8 cellular contexts compared by ENCODE assay signal in genomic region chr1:26768755-26769154, GRCh38. TPM values are rescaled to one million over a fixed set of nuclear protein-coding genes. Genes with fewer than 3 reads are reported as not detected.
DNase-seq lines count a peak whose midpoint lies in the region; ATAC-seq and TF ChIP-seq lines count a peak whose summit lies in the region.

No MANE protein-coding gene starts in this region.

- H3K9me3 Mint-ChIP-seq in memory B cell: no peaks in the 10 kb centered on the region

- BruUV-seq in A673 (replicated peaks; lab: Mats Ljungman, UMichigan): no TSS peak

- intact Hi-C loops in A673 (cut with micrococcal nuclease; ENCODE audit: unreplicated experiment): no loop called here
- intact Hi-C loops in body of pancreas (cut with DNase I): loop anchor here (5.0 kb wide), 1 partner anchor 41 kb away; no protein-coding TSS in a partner anchor
- intact Hi-C loops in posterior vena cava (cut with DNase I): no loop called here

- H3K36me3 Mint-ChIP-seq in memory B cell: peaks cover 38% of the 10 kb centered on the region

- H3K4me3 ChIP-seq in A673 (ENCODE audit: low read depth, low read length, poor library complexity, severe bottlenecking) (no peak overlapping the region), HEK293 (ENCODE audit: low read depth, low read length) (no peak overlapping the region), body of pancreas (no peak overlapping the region)

- WGBS in body of pancreas, 2 donors: 6 to 11% methylated on average over 2 to 3 of the region's 3 CpGs

- H3K36me3 ChIP-seq in A673 (ENCODE audit: insufficient read depth, low read length, poor library complexity, severe bottlenecking): peaks cover 98% of the 10 kb centered on the region
- H3K36me3 ChIP-seq in HEK293 (ENCODE audit: control insufficient read depth in 2 of 2, insufficient read depth in 1 of 2, low read length in 2 of 2): peaks cover 26 to 99% of the 10 kb centered on the region in 2 experiments
- peaks cover 8 to 46% of the 10 kb centered on the region in 2 donors for H3K36me3 ChIP-seq in body of pancreas (replicated peaks in 1 of 2; ENCODE audit: insufficient read depth in 1 of 2, low read depth in 2 of 2)

- H3K4me1 ChIP-seq in A673 (ENCODE audit: insufficient read depth, low read length, poor library complexity, severe bottlenecking) (peaks cover 22% of the 10 kb centered on the region), HEK293 (ENCODE audit: control insufficient read depth, insufficient read depth, low read length) (no peaks in the 10 kb centered on the region), body of pancreas (peaks cover 21% of the 10 kb centered on the region)

- no peak for TF ChIP-seq POLR2A in body of pancreas (IDR thresholded peaks at IDR 0.05)

- H3K27me3 ChIP-seq in A673 (replicated peaks; ENCODE audit: insufficient read depth, low read depth, low read length, poor library complexity) (no peaks in the 10 kb centered on the region), body of pancreas (no peaks in the 10 kb centered on the region)

- H3K4me1 Mint-ChIP-seq in memory B cell: no peaks in the 10 kb centered on the region

- ATAC-seq in body of pancreas: no peak
- no peak for ATAC-seq in memory B cell (ENCODE audit: low read depth)
- ATAC-seq in HG03095 (IDR thresholded peaks at IDR 0.05; ENCODE audit: unreplicated experiment): no peak

- H3K4me3 Mint-ChIP-seq in memory B cell: no peak overlapping the region

- POLR2A ChIA-PET in A673 (lab: Charles Lee; ENCODE audit: low non-redundant PET) (no interaction called here), HEK293 (lab: Yijun Ruan, JAX) (interaction anchor here (1.1 kb wide), 1 partner anchor 70 kb away, joined by 3 read pairs; no protein-coding TSS in a partner anchor)

- no peaks in the 10 kb centered on the region for H3K9me3 ChIP-seq in A673 (ENCODE audit: low read depth, low read length, poor library complexity, severe bottlenecking)
- no peaks in the 10 kb centered on the region for H3K9me3 ChIP-seq in HEK293 (ENCODE audit: control insufficient read depth, insufficient read depth, low read depth, low read length)
- H3K9me3 ChIP-seq in body of pancreas: no peaks in the 10 kb centered on the region

- TF ChIP-seq CTCF in A673 (conservative IDR thresholded peaks at IDR 0.05; ENCODE audit: low read depth, low read length) (no peak), HEK293 (tag by site-specific recombination; IDR thresholded peaks at IDR 0.05) (no peak), body of pancreas (IDR thresholded peaks at IDR 0.05) (no peak)

- H3K27ac ChIP-seq in A673 (ENCODE audit: low read depth, low read length, poor library complexity, severe bottlenecking) (peak overlapping the region; percentile 41), HEK293 (ENCODE audit: extremely low read depth, low read depth, low read length) (no peak overlapping the region), body of pancreas (peak overlapping the region in 1 of 4 donors; percentile 15)

- no peaks in the 10 kb centered on the region for H3K27me3 Mint-ChIP-seq in memory B cell

- H3K27ac Mint-ChIP-seq in memory B cell: peak overlapping the region; percentile 29

- peak; percentile 58 for DNase-seq in A673 (ENCODE audit: low spot score)
- peak in 3 of 4 donors; percentile 32 to 49 (median 47) for DNase-seq in body of pancreas
- DNase-seq in memory B cell (ENCODE audit: low spot score in 2 of 2): no peak
- no peak for DNase-seq in NCI-H1417 treated with DMSO at 0.1 percent for 48 hours (lab: John Stamatoyannopoulos, UW)
- DNase-seq in posterior vena cava (ENCODE audit: low spot score): no peak
- no peak for DNase-seq in activated naive CD4-positive, alpha-beta T cell (lab: John Stamatoyannopoulos, UW)

- CTCF ChIA-PET in A673 (lab: Charles Lee): interaction anchor here (0.5 kb wide), 1 partner anchor 533 kb away, joined by 11 read pairs; no protein-coding TSS in a partner anchor
- CTCF ChIA-PET in HEK293 (lab: Yijun Ruan, JAX): interaction anchor here (0.8 to 1.0 kb wide), 2 partner anchors 13 to 70 kb away, joined by 3 read pairs; no protein-coding TSS in a partner anchor

TF ChIP-seq in HEK293, 187 proteins besides CTCF, POLR2A, EP300 and RAD21 (continues in another document):
- no peak for TF ChIP-seq ZNF560 (tag by site-specific recombination; IDR thresholded peaks at IDR 0.05; ENCODE audit: borderline replicate concordance)
- TF ChIP-seq ZNF514 (tag by site-specific recombination; IDR thresholded peaks at IDR 0.05): no peak
- no peak for TF ChIP-seq ZNF248 (tag by site-specific recombination; IDR thresholded peaks at IDR 0.05)
- peak; percentile 34; the same call in 1 of the 2 replicates for TF ChIP-seq ZBTB11 (tag by site-specific recombination; conservative IDR thresholded peaks at IDR 0.05; ENCODE audit: low read depth)
- no peak for TF ChIP-seq ZNF341 (tag by site-specific recombination; IDR thresholded peaks at IDR 0.05; ENCODE audit: low read depth)
- TF ChIP-seq ZNF280D (tag by site-specific recombination; IDR thresholded peaks at IDR 0.05): no peak
- TF ChIP-seq ZNF692 (tag by site-specific recombination; IDR thresholded peaks at IDR 0.05): no peak
- no peak for TF ChIP-seq ZNF133 (tag by site-specific recombination; IDR thresholded peaks at IDR 0.05)
- TF ChIP-seq ZSCAN4 (tag by site-specific recombination; IDR thresholded peaks at IDR 0.05): no peak
- no peak for TF ChIP-seq ZNF558 (tag by site-specific recombination; IDR thresholded peaks at IDR 0.05)
- no peak for TF ChIP-seq REPIN1 (tag by site-specific recombination; IDR thresholded peaks at IDR 0.05; ENCODE audit: low read depth)

RNA-seq across cellular contexts. Expression of gene PIGV, which starts 19.0 kb away (rescaled TPM):
- 4.9 and 9.1 TPM in 2 replicates for total RNA-seq in A673 (2021)
- total RNA-seq in body of pancreas: 10 to 100 TPM; 10.9 to 14.2 TPM
- 1 to 10 TPM; 6.3 to 7.9 TPM for total RNA-seq in posterior vena cava

RNA-seq across cellular contexts. Expression of gene ZDHHC18, which starts 57.7 kb away (rescaled TPM):
- 27.9 and 31.5 TPM in 2 replicates for total RNA-seq in A673 (2021)
- total RNA-seq in body of pancreas: 1 to 10 TPM; 4.6 to 5.7 TPM
- 10 to 100 TPM; 17.4 to 17.7 TPM for total RNA-seq in posterior vena cava

Comparison
In these comparisons a context has a peak if more than half of its experiments do, and no peak if none do; other contexts are left out.
1. DNase-seq: peak in A673 (single experiment) and body of pancreas (3 of 4); none in memory B cell (0 of 2), NCI-H1417 treated with DMSO at 0.1 percent for 48 hours (single experiment), posterior vena cava (single experiment) and activated naive CD4-positive, alpha-beta T cell (0 of 4).